Comparison of ENCODE assay signal across 9 cellular contexts in genomic region chr2:113225505-113226259, GRCh38. TPM values are rescaled to one million over a fixed set of nuclear protein-coding genes. Genes with fewer than 3 reads are reported as not detected.
DNase-seq lines count a peak whose midpoint lies in the region; ATAC-seq and TF ChIP-seq lines count a peak whose summit lies in the region.
"Had no signal": no experiment of that assay in that cellular context is flagged by ENCODE, and none has a peak within 500 bp of the region (broad histone marks: within the 10 kb centered on the region; RNA-seq: fewer than 3 reads in every experiment).

No MANE protein-coding gene starts in this region.

- TF ChIP-seq CTCF in osteoblast (IDR thresholded peaks at IDR 0.05; ENCODE audit: extremely low read depth, low read depth, low read length) (no peak), uterus (IDR thresholded peaks at IDR 0.05) (no peak)

- no peaks in the 10 kb centered on the region for H4K20me1 ChIP-seq in osteoblast (ENCODE audit: insufficient read depth, low read length)

- H3K9me3 ChIP-seq in osteoblast (ENCODE audit: low read depth, low read length), result no peaks in the 10 kb centered on the region
- no peaks in the 10 kb centered on the region for H3K9me3 ChIP-seq in uterus

- H3K4me1 ChIP-seq in osteoblast (ENCODE audit: insufficient read depth, low read length) (peaks cover 3% of the 10 kb centered on the region), uterus (no peaks in the 10 kb centered on the region)

- no peak for TF ChIP-seq POLR2A in uterus (IDR thresholded peaks at IDR 0.05)

- no peak for ATAC-seq in HG02970 (IDR thresholded peaks at IDR 0.05; ENCODE audit: low FRiP score, unreplicated experiment)

- intact Hi-C loops in uterus (cut with DNase I; ENCODE audit: low total_unique reads), result no loop called here

- H3K27me3 ChIP-seq in osteoblast (ENCODE audit: insufficient read depth, low read length) (no peaks in the 10 kb centered on the region), uterus (no peaks in the 10 kb centered on the region)

- no peak overlapping the region for H3K4me2 ChIP-seq in osteoblast (ENCODE audit: insufficient read depth, low read length)

- peak; percentile 63 for DNase-seq in HT-29 (ENCODE audit: low spot score)
- peak; percentile 86 for DNase-seq in NCI-H526 treated with DMSO at 0.1 percent for 48 hours (lab: John Stamatoyannopoulos, UW)
- DNase-seq in epidermal melanocyte (ENCODE audit: insufficient read length, low spot score), result peak; percentile 43
- DNase-seq in osteoblast (ENCODE audit: insufficient read length, low spot score, missing footprints), result peak; percentile 76
- no peak for DNase-seq in T1000 (lab: John Stamatoyannopoulos, UW)
- no peak for DNase-seq in stimulated activated CD4-positive, alpha-beta T cell treated with anti-CD3 and anti-CD28 coated beads, Interleukin-4, amount 100 ng/mL, for 24 hours
- DNase-seq in uterus, result no peak

- H3K4me3 ChIP-seq in osteoblast (ENCODE audit: insufficient read depth, low read length), result no peak overlapping the region
- H3K4me3 ChIP-seq in uterus, result no peak overlapping the region
- H3K4me3 ChIP-seq: lung had no signal

- H2AFZ ChIP-seq in osteoblast (ENCODE audit: low read length), result no peak overlapping the region

- no peaks in the 10 kb centered on the region for H3K79me2 ChIP-seq in osteoblast (ENCODE audit: insufficient read depth, low read length)

- no peak overlapping the region for H3K27ac ChIP-seq in osteoblast (ENCODE audit: low read depth, low read length)
- no peak overlapping the region for H3K27ac ChIP-seq in uterus

- H3K36me3 ChIP-seq in osteoblast (ENCODE audit: insufficient read depth, low read length) (no peaks in the 10 kb centered on the region), uterus (no peaks in the 10 kb centered on the region)

RNA-seq across cellular contexts. Expression of gene PSD4, which starts 51.9 kb away (rescaled TPM):
- 85.5 and 90.1 TPM in 2 replicates for total RNA-seq in HT-29 (2014; rRNA removed; shearing (Covaris generic))
- total RNA-seq in osteoblast (1.2 and 1.8 TPM in 2 replicates), uterus (10 to 100 TPM in 2 of 4 donors, 1 to 10 TPM in 2; 1.8 to 31.8 (median 7.6) TPM)

RNA-seq across cellular contexts. Expression of gene PAX8, which starts 53.0 kb away (rescaled TPM):
- total RNA-seq in HT-29 (2014; rRNA removed; shearing (Covaris generic)), result 1.5 and 3.4 TPM in 2 replicates
- 1.8 and 2.9 TPM in 2 replicates for total RNA-seq in osteoblast
- 10 to 100 TPM in 1 of 4 donors, 1 to 10 TPM in 3; 2.8 to 23.9 (median 6.0) TPM for total RNA-seq in uterus

Comparison
In these comparisons a context has a peak if more than half of its experiments do, and no peak if none do; other contexts are left out.
1. DNase-seq: peak in HT-29 (single experiment), NCI-H526 treated with DMSO at 0.1 percent for 48 hours (single experiment), epidermal melanocyte (single experiment) and osteoblast (single experiment); none in T1000 (single experiment), stimulated activated CD4-positive, alpha-beta T cell treated with anti-CD3 and anti-CD28 coated beads, Interleukin-4, amount 100 ng/mL, for 24 hours (single experiment) and uterus (0 of 2).